1 cellular context compared by ENCODE assay signal in genomic region chr22:20840646-20841262, GRCh38.
TF ChIP-seq lines count a peak whose summit lies in the region.

No MANE protein-coding gene starts in this region.

TF ChIP-seq in WTC11, 78 proteins besides CTCF, POLR2A, EP300 and RAD21:
- peak; percentile 58; the same call in 1 of the 2 replicates for TF ChIP-seq ZNF121 (CRISPR knock-in tag; IDR thresholded peaks at IDR 0.05)
